ENCODE assay signal across 17 cellular contexts in genomic region chr12:32003654-32004053, GRCh38.
"Had no signal": no experiment of that assay in that cellular context is flagged by ENCODE, and none has a peak within 500 bp of the region (broad histone marks: within the 10 kb centered on the region; RNA-seq: fewer than 3 reads in every experiment).

No MANE protein-coding gene starts in this region.

- DNase-seq: central memory CD4-positive, alpha-beta T cell; effector memory CD4-positive, alpha-beta T cell; esophagus squamous epithelium; foreskin fibroblast; left colon; left ventricle myocardium superior; mesendoderm; naive B cell; sigmoid colon; stimulated activated CD4-positive, alpha-beta T cell treated with anti-CD3 and anti-CD28 coated beads, Interleukin-2, amount 100 ng/mL, for 24 hours; stimulated activated CD4-positive, alpha-beta T cell treated with anti-CD3 and anti-CD28 coated beads, Interleukin-4, amount 100 ng/mL, for 4 hours; stimulated activated naive B cell treated with anti-CD40 and anti-IgM and Interleukin-4, amounts not matched to agents 10 μg/mL and 1 μg/mL and 100 μg/mL, for 72 hours; upper lobe of left lung; uterus had no signal

- H3K36me3 ChIP-seq: uterus had no signal

- H3K9me3 ChIP-seq: esophagus squamous epithelium, sigmoid colon, upper lobe of left lung, uterus had no signal

- H3K9me3 Mint-ChIP-seq: naive B cell; stimulated activated naive B cell treated with anti-CD40 and anti-IgM and Interleukin-4, amounts not matched to agents 10 μg/mL and 1 μg/mL and 100 μg/mL, for 72 hours had no signal

- H2AFZ ChIP-seq: hepatocyte, parathyroid adenoma had no signal

- H3K27me3 Mint-ChIP-seq: naive B cell; stimulated activated naive B cell treated with anti-CD40 and anti-IgM and Interleukin-4, amounts not matched to agents 10 μg/mL and 1 μg/mL and 100 μg/mL, for 72 hours had no signal

- H3K79me2 ChIP-seq: hepatocyte, parathyroid adenoma had no signal

- H3K4me3 ChIP-seq: esophagus squamous epithelium, hepatocyte, sigmoid colon, skin epidermis, upper lobe of left lung, uterus had no signal

- H3K4me3 Mint-ChIP-seq: naive B cell; stimulated activated naive B cell treated with anti-CD40 and anti-IgM and Interleukin-4, amounts not matched to agents 10 μg/mL and 1 μg/mL and 100 μg/mL, for 72 hours had no signal

- H3K27ac ChIP-seq: esophagus squamous epithelium, hepatocyte, parathyroid adenoma, sigmoid colon, upper lobe of left lung, uterus had no signal

- H3K9ac ChIP-seq: parathyroid adenoma had no signal

- ATAC-seq: left colon had no signal

- H3K4me2 ChIP-seq: hepatocyte had no signal

- H3K4me1 ChIP-seq: parathyroid adenoma, upper lobe of left lung, uterus had no signal

- H3K27me3 ChIP-seq: esophagus squamous epithelium, hepatocyte, sigmoid colon, upper lobe of left lung, uterus had no signal
